15 cellular contexts compared by ENCODE assay signal in the genomic region with DNA sequence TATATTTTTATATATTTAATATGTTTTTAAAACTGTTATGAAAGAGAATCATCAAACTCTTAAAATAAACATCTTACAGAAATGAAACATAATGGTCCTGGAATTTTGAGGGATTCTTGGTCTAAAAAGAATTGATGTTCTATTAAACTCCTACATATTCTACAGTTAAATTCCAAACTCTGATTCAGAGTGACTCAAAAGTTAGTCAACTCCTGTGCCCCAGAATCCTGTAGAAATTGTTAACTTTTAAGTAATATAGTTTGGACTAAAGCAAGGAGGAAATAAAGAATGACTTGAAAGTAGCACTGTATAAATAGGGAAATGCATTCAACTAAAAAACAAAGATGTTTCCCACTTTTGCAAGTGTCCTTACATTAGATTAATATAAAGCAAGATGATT. TPM values are rescaled to one million over a fixed set of nuclear protein-coding genes. Genes with fewer than 3 reads are reported as not detected.
DNase-seq lines count a peak whose midpoint lies in the region; ATAC-seq and TF ChIP-seq lines count a peak whose summit lies in the region.
"Had no signal": no experiment of that assay in that cellular context is flagged by ENCODE, and none has a peak within 500 bp of the region (broad histone marks: within the 10 kb centered on the region; RNA-seq: fewer than 3 reads in every experiment).

No MANE protein-coding gene starts in this region.

- peak; percentile 10 for DNase-seq in ACHN
- peak; percentile 6 for DNase-seq in HPDE6-E6E7 (ENCODE audit: extremely low spot score)
- DNase-seq in astrocyte of the hippocampus (ENCODE audit: low read depth, low spot score): peak; percentile 30
- peak; percentile 8 for DNase-seq in foreskin melanocyte
- DNase-seq in BE2C: no peak
- no peak for DNase-seq in AML-193 (lab: John Stamatoyannopoulos, UW)
- no peak for DNase-seq in activated CD4-positive, CD25-positive, alpha-beta regulatory T cell treated with anti-CD3 and anti-CD28 coated beads, Interleukin-2, amount 50 U/mL, for 72 hours
- no peak for DNase-seq in lower lobe of right lung
- DNase-seq: activated CD4-positive, alpha-beta memory T cell treated with anti-CD3 and anti-CD28 coated beads for 36 hours; NCI-H1048; PC-9; stimulated activated CD4-positive, alpha-beta T cell treated with anti-CD3 and anti-CD28 coated beads, Interleukin-2, amount 100 ng/mL, for 48 hours; T-helper 9 cell had no signal

- H3K4me1 ChIP-seq in BE2C: no peaks in the 10 kb centered on the region; the same call in 1 of the 2 replicates
- H3K4me1 ChIP-seq in lower lobe of right lung: no peaks in the 10 kb centered on the region
- H3K4me1 ChIP-seq: BLaER1 had no signal

- no peak overlapping the region for H3K27ac ChIP-seq in lower lobe of right lung
- H3K27ac ChIP-seq: BLaER1, PC-9 had no signal

- H3K9me3 ChIP-seq in BE2C (no peaks in the 10 kb centered on the region; the same call in 1 of the 2 replicates), lower lobe of right lung (peaks cover 5% of the 10 kb centered on the region)

- no peaks in the 10 kb centered on the region for H3K27me3 ChIP-seq in BE2C
- no peaks in the 10 kb centered on the region for H3K27me3 ChIP-seq in lower lobe of right lung (ENCODE audit: low read depth)
- H3K27me3 ChIP-seq: BLaER1 had no signal

- intact Hi-C loops in lower lobe of right lung (cut with DNase I): no loop called here

- no peak overlapping the region for H3K4me3 ChIP-seq in BE2C (ENCODE audit: low read depth, low read length)
- H3K4me3 ChIP-seq in lower lobe of right lung: no peak overlapping the region
- H3K4me3 ChIP-seq: BLaER1, PC-9 had no signal

- no peak for TF ChIP-seq CTCF in BE2C (IDR thresholded peaks at IDR 0.05; ENCODE audit: low read depth, low read length)
- no peak for TF ChIP-seq CTCF in lower lobe of right lung (IDR thresholded peaks at IDR 0.05)

- peaks cover 26% of the 10 kb centered on the region for H3K36me3 ChIP-seq in BE2C
- H3K36me3 ChIP-seq in lower lobe of right lung: no peaks in the 10 kb centered on the region

- ATAC-seq in lower lobe of right lung: no peak
- ATAC-seq: stimulated activated memory B cell treated with anti-CD40 and anti-IgM and Interleukin-4, amounts not matched to agents 10 μg/mL and 1 μg/mL and 100 μg/mL, for 72 hours had no signal

- in situ Hi-C loops in ACHN (cut with HindIII; ENCODE audit: low pct_ligation_motif_present, low pct_unique_long_range_greater_than_20kb, low sequenced_read_pairs): no loop called here

RNA-seq across cellular contexts. Expression of a gene that starts 47.7 kb away (rescaled TPM):
- polyA plus RNA-seq in BE2C (2012; ENCODE audit: insufficient read depth, insufficient read length, low read depth): 25.5 TPM
- 61.4 TPM for total RNA-seq in lower lobe of right lung

Comparison
In these comparisons a context has a peak if more than half of its experiments do, and no peak if none do; other contexts are left out.
1. DNase-seq: peak in ACHN (single experiment), HPDE6-E6E7 (single experiment), astrocyte of the hippocampus (single experiment) and foreskin melanocyte (single experiment); none in BE2C (single experiment), AML-193 (0 of 2), activated CD4-positive, CD25-positive, alpha-beta regulatory T cell treated with anti-CD3 and anti-CD28 coated beads, Interleukin-2, amount 50 U/mL, for 72 hours (single experiment) and lower lobe of right lung (single experiment).